ENCODE assay signal across 8 cellular contexts in the genomic region with DNA sequence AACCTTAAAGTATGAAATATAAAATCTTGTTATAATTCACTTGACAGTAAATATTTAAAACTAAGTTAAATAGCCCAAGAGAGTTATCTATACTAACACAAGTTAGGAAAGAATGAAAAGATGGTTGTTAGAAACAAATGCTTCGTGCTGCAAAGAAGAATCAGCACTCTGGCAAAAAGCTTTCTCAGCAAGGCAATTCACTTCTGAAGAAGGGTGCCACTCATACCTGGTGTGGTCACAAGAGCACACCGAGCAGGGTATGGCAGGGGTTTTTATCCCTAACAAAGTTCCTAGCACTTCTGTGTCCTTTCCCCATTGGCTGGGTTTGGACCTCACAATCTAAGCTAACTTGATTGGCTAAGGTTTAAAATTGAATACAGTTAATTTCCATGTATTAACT.
"Had no signal": no experiment of that assay in that cellular context is flagged by ENCODE, and none has a peak within 500 bp of the region (broad histone marks: within the 10 kb centered on the region; RNA-seq: fewer than 3 reads in every experiment).

No MANE protein-coding gene starts in this region.

- H3K4me3 ChIP-seq: GM23338 had no signal

- FAIRE-seq: H1, H54, HTR-8/SVneo had no signal

- H3K9ac ChIP-seq: KMS-11 had no signal

- H3K4me2 ChIP-seq: GM23338, KMS-11 had no signal

- ATAC-seq: GM23338 had no signal

- H2AFZ ChIP-seq: GM23338 had no signal

- H3K27ac ChIP-seq: KMS-11 had no signal

- DNase-seq: H9, HCEC 1CT, KBM-7 had no signal
